Comparison of ENCODE assay signal across 14 cellular contexts in the genomic region with DNA sequence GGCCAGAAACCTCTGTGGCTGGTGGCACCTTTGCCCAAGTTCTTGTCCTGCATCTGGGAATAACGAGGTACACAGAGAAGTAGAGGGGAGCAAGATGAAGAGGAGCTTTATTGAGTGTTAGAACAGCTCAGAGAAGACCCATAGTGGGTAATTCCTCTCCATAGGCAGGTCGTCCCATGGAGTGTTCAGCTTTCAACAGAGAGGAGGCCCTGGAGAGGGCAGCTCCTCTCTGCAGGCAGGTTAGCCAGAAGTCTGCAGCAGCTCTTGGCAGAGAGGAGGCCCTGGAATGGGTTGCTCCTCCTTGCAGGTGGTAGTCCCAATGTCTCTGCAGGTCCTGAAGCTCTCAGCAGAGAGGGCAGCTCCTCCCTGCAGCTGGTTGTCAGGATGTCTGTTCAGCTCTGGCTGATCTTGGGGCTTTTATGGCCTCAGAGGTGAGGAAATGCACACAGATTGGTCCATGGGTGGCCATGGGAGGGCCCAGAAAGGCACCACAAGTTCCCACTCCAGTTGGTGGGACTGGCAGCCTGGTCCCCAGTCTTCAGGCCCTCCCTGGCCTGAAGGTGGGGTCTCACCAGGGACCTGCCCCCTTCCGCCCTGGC.
DNase-seq lines count a peak whose midpoint lies in the region; ATAC-seq, FAIRE-seq and TF ChIP-seq lines count a peak whose summit lies in the region.
"Had no signal": no experiment of that assay in that cellular context is flagged by ENCODE, and none has a peak within 500 bp of the region (broad histone marks: within the 10 kb centered on the region; RNA-seq: fewer than 3 reads in every experiment).

No MANE protein-coding gene starts in this region.

- no peak overlapping the region for H3K27ac ChIP-seq in CD4-positive, alpha-beta memory T cell (ENCODE audit: low read depth, low read length)
- no peak overlapping the region for H3K27ac ChIP-seq in GM12878 (ENCODE audit: control insufficient read depth, insufficient read depth)
- H3K27ac ChIP-seq in transverse colon: no peak overlapping the region
- H3K27ac ChIP-seq: left lung, vagina had no signal

- TF ChIP-seq EP300 in GM12878 (IDR thresholded peaks at IDR 0.05; ENCODE audit: borderline replicate concordance in 1 of 2, control insufficient read depth in 1 of 2, low read depth in 2 of 2, low read length in 2 of 2): no peak
- no peak for TF ChIP-seq EP300 in transverse colon (IDR thresholded peaks at IDR 0.05; ENCODE audit: low read depth)

- no peak for FAIRE-seq in GM12878 (lab: Jason Lieb, UNC)

- peaks cover 26% of the 10 kb centered on the region for H3K4me1 ChIP-seq in CD4-positive, alpha-beta memory T cell (ENCODE audit: insufficient read depth, low read length)
- no peaks in the 10 kb centered on the region for H3K4me1 ChIP-seq in GM12878 (ENCODE audit: control insufficient read depth, insufficient read depth, low read length)
- no peaks in the 10 kb centered on the region for H3K4me1 ChIP-seq in transverse colon
- H3K4me1 ChIP-seq: left lung, vagina had no signal

- H3K4me2 ChIP-seq in GM12878 (ENCODE audit: control insufficient read depth, insufficient read depth): no peak overlapping the region

- ATAC-seq in GM19025 (IDR thresholded peaks at IDR 0.05; ENCODE audit: low read depth, unreplicated experiment) (peak; percentile 62), HG02571 (IDR thresholded peaks at IDR 0.05; ENCODE audit: unreplicated experiment) (peak; percentile 41), GM12878 (peak; percentile 47)
- ATAC-seq: left lung had no signal

- H3K9me3 Mint-ChIP-seq in CD4-positive, alpha-beta memory T cell: no peaks in the 10 kb centered on the region

- H3K9ac ChIP-seq in GM12878 (ENCODE audit: control insufficient read depth, insufficient read depth, low read length): no peak overlapping the region

- H3K4me3 Mint-ChIP-seq in CD4-positive, alpha-beta memory T cell: peak overlapping the region in 7 of 8 donors; percentile 48 to 74 (median 66)
- H3K4me3 Mint-ChIP-seq: naive B cell had no signal

- POLR2A ChIA-PET in CD4-positive, alpha-beta memory T cell (lab: Charles Lee; ENCODE audit: partially characterized antibody): interaction anchor here (1.2 to 5.5 kb wide), 3 partner anchors 10 to 113 kb away, joined by 3 to 36 read pairs (median 5); no protein-coding TSS in a partner anchor
- POLR2A ChIA-PET in GM12878 (lab: Charles Lee): interaction anchor here (0.6 to 1.4 kb wide), 2 partner anchors 16 to 93 kb away, joined by 3 to 4 read pairs; no protein-coding TSS in a partner anchor

- TF ChIP-seq POLR2A in GM12878 (IDR thresholded peaks at IDR 0.05; ENCODE audit: low read depth, low read length) (no peak), transverse colon (IDR thresholded peaks at IDR 0.05) (no peak)

- H3K36me3 ChIP-seq in CD4-positive, alpha-beta memory T cell (ENCODE audit: insufficient read depth, low read length): no peaks in the 10 kb centered on the region
- H3K36me3 ChIP-seq in GM12878 (ENCODE audit: control insufficient read depth in 2 of 2, insufficient read depth in 2 of 2, low read length in 1 of 2) (no peaks in the 10 kb centered on the region), transverse colon (no peaks in the 10 kb centered on the region)
- H3K36me3 ChIP-seq: left lung, vagina had no signal

- H3K4me1 Mint-ChIP-seq in CD4-positive, alpha-beta memory T cell: peaks cover 17 to 24% (median 20%) of the 10 kb centered on the region in 4 donors
- H3K4me1 Mint-ChIP-seq: naive B cell had no signal

- CTCF ChIA-PET in CD4-positive, alpha-beta memory T cell (lab: Charles Lee; ENCODE audit: partially characterized antibody): interaction anchor here (0.7 to 4.3 kb wide), 9 partner anchors 8 to 115 kb away, joined by 3 to 23 read pairs (median 3); no protein-coding TSS in a partner anchor
- CTCF ChIA-PET in GM12878 (lab: Yijun Ruan, JAX): interaction anchor here (0.7 to 4.9 kb wide), 4 partner anchors 8 to 110 kb away, joined by 3 to 59 read pairs (median 8); no protein-coding TSS in a partner anchor

- H2AFZ ChIP-seq in GM12878 (ENCODE audit: control insufficient read depth, low read depth, low read length): no peak overlapping the region

- in situ Hi-C loops in GM12878 (cut with MboI): no loop called here
- in situ Hi-C loops in transverse colon (cut with MboI; ENCODE audit: low pct_ligation_motif_present in 1 of 4, low pct_unique_long_range_greater_than_20kb in 1 of 4, low sequenced_read_pairs in 3 of 4): no loop called here

- no peaks in the 10 kb centered on the region for H3K9me3 ChIP-seq in CD4-positive, alpha-beta memory T cell (ENCODE audit: control insufficient read depth in 1 of 2, low read length in 2 of 2)
- H3K9me3 ChIP-seq in GM12878 (replicated peaks; ENCODE audit: control insufficient read depth, insufficient read depth, low read length) (no peaks in the 10 kb centered on the region; the same call in 1 of the 3 replicates), transverse colon (no peaks in the 10 kb centered on the region)
- H3K9me3 ChIP-seq: left lung, vagina had no signal

- peaks cover 0 to 3% of the 10 kb centered on the region in 2 donors for H3K36me3 Mint-ChIP-seq in CD4-positive, alpha-beta memory T cell
- H3K36me3 Mint-ChIP-seq: naive B cell had no signal

- TF ChIP-seq CTCF in GM12878 (IDR thresholded peaks at IDR 0.05 in 2 of 3, conservative IDR thresholded peaks at IDR 0.05 in 1 of 3; ENCODE audit: control insufficient read depth in 2 of 3, extremely low read depth in 1 of 3, insufficient read depth in 1 of 3, low read depth in 3 of 3, low read length in 3 of 3) (no peak), transverse colon (IDR thresholded peaks at IDR 0.05) (no peak)

- TF ChIP-seq RAD21 in GM12878 (IDR thresholded peaks at IDR 0.05; ENCODE audit: insufficient read depth, low read depth, low read length): no peak

- SMC1A ChIA-PET in GM12878 (lab: Charles Lee; ENCODE audit: uncharacterized antibody, unreplicated experiment): interaction anchor here (1.0 to 4.4 kb wide), 12 partner anchors 9 to 107 kb away, joined by 3 to 43 read pairs (median 4); no protein-coding TSS in a partner anchor

- H3K27me3 Mint-ChIP-seq in CD4-positive, alpha-beta memory T cell: no peaks in the 10 kb centered on the region
- H3K27me3 Mint-ChIP-seq: naive B cell had no signal

- intact Hi-C loops in CD4-positive, alpha-beta memory T cell (cut with micrococcal nuclease): loop anchor here (2.0 to 5.0 kb wide), 2 partner anchors 17 to 35 kb away; no protein-coding TSS in a partner anchor
- intact Hi-C loops in GM12878 (cut with micrococcal nuclease; ENCODE audit: unreplicated experiment): no loop called here
- intact Hi-C loops in transverse colon (cut with DNase I; ENCODE audit: low total_unique reads): no loop called here

- H3K27me3 ChIP-seq in CD4-positive, alpha-beta memory T cell (ENCODE audit: insufficient read depth, low read length): no peaks in the 10 kb centered on the region
- H3K27me3 ChIP-seq in GM12878 (replicated peaks in 1 of 2; ENCODE audit: control insufficient read depth in 2 of 2, insufficient read depth in 2 of 2, low read length in 1 of 2) (no peaks in the 10 kb centered on the region), transverse colon (no peaks in the 10 kb centered on the region)
- H3K27me3 ChIP-seq: left lung, vagina had no signal

- H4K20me1 ChIP-seq in GM12878 (ENCODE audit: control insufficient read depth, insufficient read depth): no peaks in the 10 kb centered on the region

- no peak overlapping the region for H3K4me3 ChIP-seq in CD4-positive, alpha-beta memory T cell (ENCODE audit: low read length in 2 of 2)
- no peak overlapping the region for H3K4me3 ChIP-seq in GM12878
- no peak overlapping the region for H3K4me3 ChIP-seq in transverse colon
- H3K4me3 ChIP-seq: left lung, vagina had no signal

- H3K79me2 ChIP-seq in GM12878 (ENCODE audit: control insufficient read depth, insufficient read depth, low read length): no peaks in the 10 kb centered on the region

- RAD21 ChIA-PET in GM12878 (lab: Charles Lee; ENCODE audit: unreplicated experiment): interaction anchor here (1.0 to 3.3 kb wide), 3 partner anchors 9 to 20 kb away, joined by 5 to 15 read pairs (median 6); no protein-coding TSS in a partner anchor

- DNase-seq in CD4-positive, alpha-beta memory T cell: peak in 1 of 5 donors; percentile 16
- DNase-seq in GM12878 (ENCODE audit: low read depth, low spot score) (no peak), transverse colon (no peak), SW480 (ENCODE audit: low spot score) (no peak), AML-193 (lab: John Stamatoyannopoulos, UW) (no peak)
- DNase-seq in activated CD8-positive, alpha-beta memory T cell treated with anti-CD3 and anti-CD28 coated beads, Interleukin-2, amount 50 U/mL, for 4 hours: no peak
- DNase-seq: activated CD8-positive, alpha-beta memory T cell treated with anti-CD3 and anti-CD28 coated beads, Interleukin-2, amount 50 U/mL, for 48 hours; DMS79 treated with DMSO at 0.1 percent for 48 hours; left lung; naive B cell; NCI-H2171 had no signal

- no TSS peak for BruUV-seq in GM12878 (replicated peaks; lab: Mats Ljungman, UMichigan)

- H3K27ac Mint-ChIP-seq in CD4-positive, alpha-beta memory T cell: peak overlapping the region in 5 of 7 donors; percentile 27 to 89 (median 58)

- WGBS in GM12878 (ENCODE audit: insufficient coverage, insufficient replicate concordance, low lambda C conversion rate, missing lambda C conversion rate): 28% methylated on average over 3 of the region's 3 CpGs
- WGBS in transverse colon (ENCODE audit: low coverage in 1 of 2), 2 donors: 80% methylated on average over 3 of the region's 3 CpGs; no CpG with 5 or more reads in 1 of the 2 donors

TF ChIP-seq in GM12878, 131 proteins besides CTCF, POLR2A, EP300 and RAD21 (continues in another document):
- TF ChIP-seq ZZZ3 (IDR thresholded peaks at IDR 0.05; ENCODE audit: control insufficient read depth, insufficient read length, low read depth) (no peak), PAX5 (IDR thresholded peaks at IDR 0.05; ENCODE audit: borderline replicate concordance, low read depth, low read length) (no peak), PML (IDR thresholded peaks at IDR 0.05; ENCODE audit: low read length) (no peak), NFXL1 (IDR thresholded peaks at IDR 0.05; ENCODE audit: borderline replicate concordance) (no peak), GATAD2B (conservative IDR thresholded peaks at IDR 0.05; ENCODE audit: low read depth) (no peak)
